1 cellular context compared by ENCODE assay signal in genomic region chrX:63680423-63680822, GRCh38.
TF ChIP-seq lines count a peak whose summit lies in the region.

No MANE protein-coding gene starts in this region.

TF ChIP-seq in endothelial cell of umbilical vein, 7 proteins besides CTCF, POLR2A, EP300 and RAD21 (continued from another document):
- TF ChIP-seq MAX (IDR thresholded peaks at IDR 0.05; ENCODE audit: insufficient read depth, insufficient read length) (no peak), MYC (IDR thresholded peaks at IDR 0.05; ENCODE audit: low read depth, low read length) (no peak)
